In the genomic region with DNA sequence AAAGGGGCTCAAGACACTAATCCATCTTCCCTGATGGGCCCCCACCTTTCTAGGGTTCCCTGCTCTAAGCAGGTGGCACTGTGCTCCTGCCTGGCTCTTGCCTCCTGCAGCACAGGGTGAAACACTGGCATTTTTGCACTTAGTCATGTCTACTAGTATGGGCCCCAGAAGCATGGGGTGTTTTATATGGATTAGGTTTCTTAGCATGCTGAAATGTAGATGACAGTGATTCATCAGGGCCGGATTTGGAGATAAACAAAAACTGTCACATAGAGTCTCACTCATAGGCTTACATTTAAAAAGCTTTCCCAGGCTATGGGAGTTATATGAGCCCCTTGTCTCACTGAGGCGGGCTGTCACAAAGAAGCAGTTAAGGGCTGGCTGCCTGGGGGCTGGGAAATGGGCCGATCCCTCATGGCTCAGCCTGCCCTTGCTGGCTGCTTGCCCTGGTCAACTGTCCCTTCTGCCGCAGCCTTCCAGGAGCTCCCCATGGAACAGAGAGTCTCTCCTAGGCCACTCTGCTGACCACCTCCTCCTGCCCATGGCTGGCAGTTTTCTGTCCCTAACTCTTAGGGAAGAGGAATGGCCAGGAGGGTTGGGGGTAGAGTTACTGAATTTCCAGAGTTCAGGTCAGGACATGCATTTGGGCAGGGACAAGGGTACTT, we compare ENCODE assay signal across 10 cellular contexts. TPM values are rescaled to one million over a fixed set of nuclear protein-coding genes. Genes with fewer than 3 reads are reported as not detected.
DNase-seq lines count a peak whose midpoint lies in the region; ATAC-seq and TF ChIP-seq lines count a peak whose summit lies in the region.
"Had no signal": no experiment of that assay in that cellular context is flagged by ENCODE, and none has a peak within 500 bp of the region (broad histone marks: within the 10 kb centered on the region; RNA-seq: fewer than 3 reads in every experiment).

No MANE protein-coding gene starts in this region.

- H3K9ac ChIP-seq in IMR-90 (ENCODE audit: low read depth, low read length) (no peak overlapping the region), colonic mucosa (ENCODE audit: low read depth in 2 of 2, low read length in 2 of 2) (no peak overlapping the region)

- H2AFZ ChIP-seq in IMR-90 (replicated peaks; ENCODE audit: low read length, poor library complexity) = no peak overlapping the region

- H3K4me1 ChIP-seq in IMR-90 (ENCODE audit: control insufficient read depth, insufficient read depth, low read length) (peaks cover 30% of the 10 kb centered on the region), mesodermal cell (ENCODE audit: control insufficient read depth, insufficient read depth, low read length, poor library complexity, severe bottlenecking) (peaks cover 33% of the 10 kb centered on the region), colonic mucosa (peaks cover 4% of the 10 kb centered on the region)

- no CpG with 5 or more reads among the region's 4 CpGs for WGBS in IMR-90 (ENCODE audit: extremely low coverage in 2 of 2, insufficient read length in 1 of 2), 2 experiments
- 87 to 89% methylated on average over 2 to 3 of the region's 4 CpGs for WGBS in mesodermal cell (ENCODE audit: insufficient coverage in 2 of 2), 2 experiments

- H2BK120ac ChIP-seq in IMR-90 (ENCODE audit: low read depth, low read length) = peak overlapping the region; percentile 53

- no peak overlapping the region for H3K56ac ChIP-seq in IMR-90 (ENCODE audit: extremely low read depth, insufficient read depth, low read length)

- CTCF ChIA-PET in IMR-90 (lab: Yijun Ruan, JAX) = no interaction called here

- H4K8ac ChIP-seq in IMR-90 (ENCODE audit: low read depth in 2 of 2, low read length in 2 of 2) = peak overlapping the region in 1 of 2 experiments; percentile 57; a peak in 1 of 4 replicates

- peak overlapping the region; percentile 76 for H4K91ac ChIP-seq in IMR-90 (ENCODE audit: insufficient read depth, low read depth, low read length)

- H2AK5ac ChIP-seq in IMR-90 (ENCODE audit: low read depth, low read length) = peak overlapping the region; percentile 66

- no peak overlapping the region for H3K23ac ChIP-seq in IMR-90 (ENCODE audit: low read depth, low read length)

- no peak for TF ChIP-seq RAD21 in IMR-90 (IDR thresholded peaks at IDR 0.05; ENCODE audit: low read length)

- H3K27me3 ChIP-seq in IMR-90 (ENCODE audit: control insufficient read depth, insufficient read depth, low read length) = no peaks in the 10 kb centered on the region
- H3K27me3 ChIP-seq in colonic mucosa = no peaks in the 10 kb centered on the region

- BruUV-seq in IMR-90 (replicated peaks; lab: Mats Ljungman, UMichigan) = no TSS peak

- H3K27ac ChIP-seq in IMR-90 (ENCODE audit: insufficient read depth, low read length) (peak overlapping the region; percentile 46; the same call in 1 of the 2 replicates), caudate nucleus (ENCODE audit: low read depth, low read length) (no peak overlapping the region), mesodermal cell (ENCODE audit: low read depth, low read length, severe bottlenecking) (peak overlapping the region; percentile 29), colonic mucosa (no peak overlapping the region)

- no peak overlapping the region for H2AK9ac ChIP-seq in IMR-90 (replicated peaks; ENCODE audit: low read depth, low read length, poor library complexity)

- POLR2A ChIA-PET in IMR-90 (lab: Charles Lee; ENCODE audit: unreplicated experiment) = no interaction called here

- peak; percentile 65 for ATAC-seq in IMR-90 (ENCODE audit: low read depth)
- ATAC-seq in HG03442 (IDR thresholded peaks at IDR 0.05; ENCODE audit: unreplicated experiment) = no peak

- TF ChIP-seq CTCF in IMR-90 (conservative IDR thresholded peaks at IDR 0.05; ENCODE audit: low read depth, low read length) = no peak
- no peak for TF ChIP-seq CTCF in colonic mucosa (IDR thresholded peaks at IDR 0.05)

- intact Hi-C loops in IMR-90 (cut with micrococcal nuclease) (no loop called here), colonic mucosa (cut with DNase I) (no loop called here)

- peak; percentile 52 for TF ChIP-seq POLR2A in IMR-90 (IDR thresholded peaks at IDR 0.05; ENCODE audit: low read depth, low read length)

- DNase-seq in AG20443 (ENCODE audit: low spot score) (peak; percentile 26), IMR-90 (peak; percentile 91), caudate nucleus (lab: John Stamatoyannopoulos, UW) (peak in 36 of 61 donors; percentile 14 to 55 (median 28)), dermis blood vessel endothelial cell (no peak), GF-D8 (lab: John Stamatoyannopoulos, UW) (no peak), colonic mucosa (no peak)
- DNase-seq: activated CD4-positive, alpha-beta T cell treated with anti-CD3 and anti-CD28 coated beads, Interleukin-2, amount 50 U/mL, for 48 hours; naive B cell had no signal

- peak overlapping the region; percentile 71; the same call in 1 of the 3 replicates for H2BK15ac ChIP-seq in IMR-90 (ENCODE audit: low read depth, low read length)

- H4K5ac ChIP-seq in IMR-90 (ENCODE audit: low read depth, low read length) = no peak overlapping the region

- peak overlapping the region; percentile 58 for H2BK5ac ChIP-seq in IMR-90 (ENCODE audit: low read depth, low read length, poor library complexity, severe bottlenecking)

- peaks cover 46% of the 10 kb centered on the region for H3K9me1 ChIP-seq in IMR-90 (ENCODE audit: insufficient read depth, low read length)

- H4K20me1 ChIP-seq in IMR-90 (ENCODE audit: insufficient read depth, low read length) = peaks cover 76% of the 10 kb centered on the region

- peaks cover 30 to 94% of the 10 kb centered on the region in 2 experiments for H3K79me1 ChIP-seq in IMR-90 (ENCODE audit: low read depth in 1 of 2, low read length in 2 of 2)

- H3K18ac ChIP-seq in IMR-90 (ENCODE audit: low read depth, low read length) = no peak overlapping the region

- peak overlapping the region; percentile 43 for H3K14ac ChIP-seq in IMR-90 (replicated peaks; ENCODE audit: low read depth, low read length)

- no peaks in the 10 kb centered on the region for H3K9me3 ChIP-seq in IMR-90 (ENCODE audit: control insufficient read depth, insufficient read depth, low read length)
- H3K9me3 ChIP-seq in mesodermal cell (ENCODE audit: control insufficient read depth, low read length) = no peaks in the 10 kb centered on the region
- H3K9me3 ChIP-seq in colonic mucosa = no peaks in the 10 kb centered on the region

- H2BK20ac ChIP-seq in IMR-90 (ENCODE audit: low read depth, low read length) = 0 out of 2 replicates have a peak overlapping the region, but pooled peaks have one; percentile 58

- in situ Hi-C loops in IMR-90 (cut with MboI; ENCODE audit: low sequenced_read_pairs) = no loop called here

- H3K4me2 ChIP-seq in IMR-90 (ENCODE audit: low read depth, low read length) = peak overlapping the region; percentile 3

- dilution Hi-C loops in IMR-90 (cut with HindIII; ENCODE audit: low sequenced_read_pairs, unreplicated experiment) = no loop called here

- H3K4ac ChIP-seq in IMR-90 (ENCODE audit: low read depth, low read length) = peak overlapping the region; percentile 74

- H3K4me3 ChIP-seq in IMR-90 (ENCODE audit: insufficient read depth, low read depth, low read length) (no peak overlapping the region), mesodermal cell (ENCODE audit: extremely low read depth, insufficient read depth, low read length, poor library complexity, severe bottlenecking) (no peak overlapping the region), colonic mucosa (no peak overlapping the region)

- H3K36me3 ChIP-seq in IMR-90 (ENCODE audit: control insufficient read depth, insufficient read depth, low read length) (peaks cover 6% of the 10 kb centered on the region; the same call in 1 of the 2 replicates), mesodermal cell (ENCODE audit: control insufficient read depth, insufficient read depth, low read length) (peaks cover 6% of the 10 kb centered on the region), colonic mucosa (no peaks in the 10 kb centered on the region)

TF ChIP-seq in IMR-90, 13 proteins besides CTCF, POLR2A, EP300 and RAD21:
- TF ChIP-seq RCOR1 (IDR thresholded peaks at IDR 0.05; ENCODE audit: insufficient replicate concordance, low read length) = no peak
- TF ChIP-seq FOS (IDR thresholded peaks at IDR 0.05; ENCODE audit: low read depth, low read length) = 0 out of 2 replicates have a peak, but pooled peaks have one; percentile 14
- no peak for TF ChIP-seq CHD1 (IDR thresholded peaks at IDR 0.05; ENCODE audit: low read depth, low read length)
- 0 out of 2 replicates have a peak, but pooled peaks have one; percentile 6 for TF ChIP-seq CEBPB (IDR thresholded peaks at IDR 0.05; ENCODE audit: low read depth, low read length)
- TF ChIP-seq, protein P1, sequence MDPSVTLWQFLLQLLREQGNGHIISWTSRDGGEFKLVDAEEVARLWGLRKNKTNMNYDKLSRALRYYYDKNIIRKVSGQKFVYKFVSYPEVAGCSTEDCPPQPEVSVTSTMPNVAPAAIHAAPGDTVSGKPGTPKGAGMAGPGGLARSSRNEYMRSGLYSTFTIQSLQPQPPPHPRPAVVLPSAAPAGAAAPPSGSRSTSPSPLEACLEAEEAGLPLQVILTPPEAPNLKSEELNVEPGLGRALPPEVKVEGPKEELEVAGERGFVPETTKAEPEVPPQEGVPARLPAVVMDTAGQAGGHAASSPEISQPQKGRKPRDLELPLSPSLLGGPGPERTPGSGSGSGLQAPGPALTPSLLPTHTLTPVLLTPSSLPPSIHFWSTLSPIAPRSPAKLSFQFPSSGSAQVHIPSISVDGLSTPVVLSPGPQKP (IDR thresholded peaks at IDR 0.05; ENCODE audit: borderline replicate concordance, low read depth, low read length) = no peak
- 0 out of 2 replicates have a peak, but pooled peaks have one; percentile 13 for TF ChIP-seq MAFK (IDR thresholded peaks at IDR 0.05; ENCODE audit: low read depth, low read length)
- TF ChIP-seq NFE2L2 (IDR thresholded peaks at IDR 0.05; ENCODE audit: low read depth, low read length) = peak; percentile 8; the same call in 1 of the 2 replicates
- no peak for TF ChIP-seq RFX5 (IDR thresholded peaks at IDR 0.05; ENCODE audit: low read depth, low read length)

RNA-seq across cellular contexts. Expression of a gene that starts 6.5 kb away (rescaled TPM):
- total RNA-seq in IMR-90 (2012; rRNA removed) = 50.4 and 58.6 TPM in 2 replicates
- 170 and 189 TPM in 2 replicates for polyA plus RNA-seq in IMR-90 (2012; rRNA removed)
- 173 and 231 TPM in 2 replicates for polyA plus RNA-seq in IMR-90 (2012; cell fraction: cytosol; rRNA removed)
- 130 and 137 TPM in 2 replicates for polyA plus RNA-seq in IMR-90 (2012; cell fraction: nucleus; rRNA removed; ENCODE audit: low replicate concordance)
- polyA plus RNA-seq in mesodermal cell (2013, experiment 1 of 2) = 80.6 TPM
- polyA plus RNA-seq in mesodermal cell (2013, experiment 2 of 2) = 72.1 TPM
- 49.4 and 90.3 TPM in 2 replicates for total RNA-seq in dermis blood vessel endothelial cell
- 10 to 100 TPM; 47.4 to 67.3 TPM for total RNA-seq in colonic mucosa

Comparison
In these comparisons a context has a peak if more than half of its experiments do, and no peak if none do; other contexts are left out.
1. DNase-seq: peak in AG20443 (single experiment), IMR-90 (single experiment) and caudate nucleus (36 of 61); none in dermis blood vessel endothelial cell (single experiment), GF-D8 (single experiment) and colonic mucosa (single experiment).
2. H3K27ac ChIP-seq: peak in IMR-90 (single experiment) and mesodermal cell (single experiment); none in caudate nucleus (single experiment) and colonic mucosa (single experiment).